11 cellular contexts compared by ENCODE assay signal in the genomic region with DNA sequence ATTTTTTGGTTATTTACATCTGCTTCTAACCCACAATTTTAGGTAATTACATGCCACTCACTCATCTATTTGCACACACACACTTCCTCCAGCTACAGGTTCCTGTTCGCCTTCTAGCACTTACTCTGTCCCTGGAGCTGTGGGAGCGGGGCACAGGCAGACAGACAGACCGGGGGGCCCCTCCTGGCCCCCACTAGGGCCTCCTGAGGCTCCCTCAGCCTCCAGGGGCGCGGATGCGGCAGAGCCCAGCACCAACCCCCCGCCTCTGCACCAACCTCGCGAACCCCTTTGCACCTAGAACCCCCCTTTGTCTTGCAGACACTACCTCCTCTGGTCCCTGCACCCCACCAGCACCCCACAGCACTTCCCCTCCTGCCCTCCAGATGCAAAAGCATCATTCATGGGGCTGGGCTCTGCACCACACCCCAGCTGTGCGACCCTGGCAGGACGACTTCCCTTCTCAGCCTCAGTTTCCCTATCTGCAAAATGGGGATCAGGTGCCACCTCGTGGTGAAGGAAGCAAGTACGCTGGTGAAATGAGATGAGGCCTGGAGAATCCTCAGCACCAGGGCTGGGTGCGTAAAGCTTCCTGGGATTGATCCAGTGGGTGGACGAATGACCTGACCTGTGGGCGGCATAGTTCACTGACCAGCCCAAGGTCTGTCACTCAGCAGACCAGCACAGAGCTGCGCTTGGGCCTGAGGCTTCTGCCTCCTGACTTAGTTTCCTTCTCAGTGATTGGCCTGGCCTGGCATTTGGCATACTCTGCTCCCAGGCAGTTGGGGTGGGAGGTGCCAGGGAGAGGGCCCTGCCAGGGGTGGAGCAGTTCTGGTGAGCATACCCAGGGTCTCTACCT. TPM values are rescaled to one million over a fixed set of nuclear protein-coding genes. Genes with fewer than 3 reads are reported as not detected.
A peak's percentile ranks its signal among the peaks of the same experiment; 100 is the strongest.
DNase-seq lines count a peak whose midpoint lies in the region; ATAC-seq and TF ChIP-seq lines count a peak whose summit lies in the region.
"Had no signal": no experiment of that assay in that cellular context is flagged by ENCODE, and none has a peak within 500 bp of the region (broad histone marks: within the 10 kb centered on the region; RNA-seq: fewer than 3 reads in every experiment).

No MANE protein-coding gene starts in this region.

- TF ChIP-seq CTCF in fibroblast of mammary gland (conservative IDR thresholded peaks at IDR 0.05; ENCODE audit: control insufficient read depth, insufficient read depth, low read depth, low read length) (peak; percentile 14), upper lobe of right lung (IDR thresholded peaks at IDR 0.05) (no peak)

- no peaks in the 10 kb centered on the region for H3K4me1 Mint-ChIP-seq in activated naive CD8-positive, alpha-beta T cell treated with anti-CD3 and anti-CD28 coated beads, Interleukin-2, amount 10 ng/mL, durations not matched to agents 7 days and 5 days
- H3K4me1 Mint-ChIP-seq in activated naive CD8-positive, alpha-beta T cell treated with anti-CD3 and anti-CD28 coated beads, Interleukin-2, amount 50 U/mL, for 24 hours = no peaks in the 10 kb centered on the region

- H3K36me3 ChIP-seq in upper lobe of right lung = no peaks in the 10 kb centered on the region
- no peaks in the 10 kb centered on the region for H3K36me3 ChIP-seq in effector memory CD4-positive, alpha-beta T cell (ENCODE audit: control insufficient read depth, insufficient read depth, low read length)

- no peak overlapping the region for H3K27ac ChIP-seq in upper lobe of right lung
- no peak overlapping the region for H3K27ac ChIP-seq in effector memory CD4-positive, alpha-beta T cell (ENCODE audit: insufficient read depth, low read length, poor library complexity, severe bottlenecking)
- H3K27ac ChIP-seq: BLaER1 treated with 17β-estradiol and CSF1 and Interleukin-3, amounts not matched to agents 10 nM and 100 nM had no signal

- no peak overlapping the region for H3K27ac Mint-ChIP-seq in activated naive CD8-positive, alpha-beta T cell treated with anti-CD3 and anti-CD28 coated beads, Interleukin-2, amount 10 ng/mL, durations not matched to agents 7 days and 5 days
- H3K27ac Mint-ChIP-seq in activated naive CD8-positive, alpha-beta T cell treated with anti-CD3 and anti-CD28 coated beads, Interleukin-2, amount 50 U/mL, for 24 hours = no peak overlapping the region

- no peak overlapping the region for H3K4me3 Mint-ChIP-seq in activated naive CD8-positive, alpha-beta T cell treated with anti-CD3 and anti-CD28 coated beads, Interleukin-2, amount 10 ng/mL, durations not matched to agents 7 days and 5 days
- H3K4me3 Mint-ChIP-seq in activated naive CD8-positive, alpha-beta T cell treated with anti-CD3 and anti-CD28 coated beads, Interleukin-2, amount 50 U/mL, for 24 hours = no peak overlapping the region

- intact Hi-C loops in upper lobe of right lung (cut with DNase I) = no loop called here

- H3K36me3 Mint-ChIP-seq in activated naive CD8-positive, alpha-beta T cell treated with anti-CD3 and anti-CD28 coated beads, Interleukin-2, amount 10 ng/mL, durations not matched to agents 7 days and 5 days = no peaks in the 10 kb centered on the region
- H3K36me3 Mint-ChIP-seq in activated naive CD8-positive, alpha-beta T cell treated with anti-CD3 and anti-CD28 coated beads, Interleukin-2, amount 50 U/mL, for 24 hours (ENCODE audit: low read depth) = no peaks in the 10 kb centered on the region

- ATAC-seq in activated naive CD8-positive, alpha-beta T cell treated with anti-CD3 and anti-CD28 coated beads, Interleukin-2, amount 10 ng/mL, durations not matched to agents 7 days and 5 days (ENCODE audit: low read depth) = no peak
- no peak for ATAC-seq in activated naive CD8-positive, alpha-beta T cell treated with anti-CD3 and anti-CD28 coated beads, Interleukin-2, amount 50 U/mL, for 24 hours
- no peak for ATAC-seq in upper lobe of right lung

- H3K9me3 ChIP-seq in upper lobe of right lung = peaks cover under 1% of the 10 kb centered on the region
- H3K9me3 ChIP-seq in effector memory CD4-positive, alpha-beta T cell (ENCODE audit: control insufficient read depth, low read length) = peaks cover 8% of the 10 kb centered on the region

- POLR2A ChIA-PET in activated naive CD8-positive, alpha-beta T cell treated with anti-CD3 and anti-CD28 coated beads, Interleukin-2, amount 10 ng/mL, durations not matched to agents 7 days and 5 days (lab: Charles Lee) = no interaction called here

- no peak overlapping the region for H3K4me3 ChIP-seq in fibroblast of mammary gland (ENCODE audit: control insufficient read depth, low read depth, low read length)
- H3K4me3 ChIP-seq in upper lobe of right lung = no peak overlapping the region
- no peak overlapping the region for H3K4me3 ChIP-seq in effector memory CD4-positive, alpha-beta T cell (ENCODE audit: insufficient read depth, low read depth, low read length, poor library complexity, severe bottlenecking)
- H3K4me3 ChIP-seq: BLaER1 treated with 17β-estradiol and CSF1 and Interleukin-3, amounts not matched to agents 10 nM and 100 nM had no signal

- no peaks in the 10 kb centered on the region for H3K27me3 ChIP-seq in upper lobe of right lung
- peaks cover 3% of the 10 kb centered on the region for H3K27me3 ChIP-seq in effector memory CD4-positive, alpha-beta T cell (replicated peaks; ENCODE audit: control insufficient read depth, insufficient read depth, low read length, poor library complexity, severe bottlenecking)
- H3K27me3 ChIP-seq: BLaER1 treated with 17β-estradiol and CSF1 and Interleukin-3, amounts not matched to agents 10 nM and 100 nM had no signal

- H3K9me3 Mint-ChIP-seq in activated naive CD8-positive, alpha-beta T cell treated with anti-CD3 and anti-CD28 coated beads, Interleukin-2, amount 10 ng/mL, durations not matched to agents 7 days and 5 days = peaks cover 4% of the 10 kb centered on the region
- H3K9me3 Mint-ChIP-seq in activated naive CD8-positive, alpha-beta T cell treated with anti-CD3 and anti-CD28 coated beads, Interleukin-2, amount 50 U/mL, for 24 hours = peaks cover 9% of the 10 kb centered on the region

- H3K27me3 Mint-ChIP-seq in activated naive CD8-positive, alpha-beta T cell treated with anti-CD3 and anti-CD28 coated beads, Interleukin-2, amount 10 ng/mL, durations not matched to agents 7 days and 5 days = peaks cover 2% of the 10 kb centered on the region
- no peaks in the 10 kb centered on the region for H3K27me3 Mint-ChIP-seq in activated naive CD8-positive, alpha-beta T cell treated with anti-CD3 and anti-CD28 coated beads, Interleukin-2, amount 50 U/mL, for 24 hours

- DNase-seq in activated naive CD8-positive, alpha-beta T cell treated with anti-CD3 and anti-CD28 coated beads, Interleukin-2, amount 10 ng/mL, durations not matched to agents 7 days and 5 days = peak; percentile 4
- no peak for DNase-seq in activated naive CD8-positive, alpha-beta T cell treated with anti-CD3 and anti-CD28 coated beads, Interleukin-2, amount 50 U/mL, for 24 hours
- peak; percentile 66 for DNase-seq in NOMO-1 treated with DMSO at 0.1 percent for 48 hours (lab: John Stamatoyannopoulos, UW; ENCODE audit: unreplicated experiment)
- DNase-seq in fibroblast of mammary gland (ENCODE audit: low read depth) = no peak
- peak; percentile 44 for DNase-seq in upper lobe of right lung
- no peak for DNase-seq in effector memory CD4-positive, alpha-beta T cell
- no peak for DNase-seq in kidney tubule cell (ENCODE audit: low spot score)
- no peak for DNase-seq in putamen (ENCODE audit: low spot score)
- DNase-seq: activated T-cell treated with anti-CD3 and anti-CD28 coated beads for 4 hours had no signal

- H3K4me1 ChIP-seq in upper lobe of right lung = no peaks in the 10 kb centered on the region
- H3K4me1 ChIP-seq in effector memory CD4-positive, alpha-beta T cell (ENCODE audit: control insufficient read depth, insufficient read depth, low read length, poor library complexity, severe bottlenecking) = no peaks in the 10 kb centered on the region

RNA-seq across cellular contexts. Expression of a gene that starts 37.9 kb away (rescaled TPM):
- not detected for total RNA-seq in activated naive CD8-positive, alpha-beta T cell treated with anti-CD3 and anti-CD28 coated beads, Interleukin-2, amount 10 ng/mL, durations not matched to agents 7 days and 5 days
- 4.3 TPM for total RNA-seq in upper lobe of right lung
- total RNA-seq: myocyte had no signal

Comparison
In these comparisons a context has a peak if more than half of its experiments do, and no peak if none do; other contexts are left out.
1. DNase-seq: peak in activated naive CD8-positive, alpha-beta T cell treated with anti-CD3 and anti-CD28 coated beads, Interleukin-2, amount 10 ng/mL, durations not matched to agents 7 days and 5 days (single experiment), NOMO-1 treated with DMSO at 0.1 percent for 48 hours (single experiment) and upper lobe of right lung (single experiment); none in activated naive CD8-positive, alpha-beta T cell treated with anti-CD3 and anti-CD28 coated beads, Interleukin-2, amount 50 U/mL, for 24 hours (single experiment), fibroblast of mammary gland (single experiment), effector memory CD4-positive, alpha-beta T cell (0 of 3), kidney tubule cell (single experiment) and putamen (single experiment).